In the genomic region with DNA sequence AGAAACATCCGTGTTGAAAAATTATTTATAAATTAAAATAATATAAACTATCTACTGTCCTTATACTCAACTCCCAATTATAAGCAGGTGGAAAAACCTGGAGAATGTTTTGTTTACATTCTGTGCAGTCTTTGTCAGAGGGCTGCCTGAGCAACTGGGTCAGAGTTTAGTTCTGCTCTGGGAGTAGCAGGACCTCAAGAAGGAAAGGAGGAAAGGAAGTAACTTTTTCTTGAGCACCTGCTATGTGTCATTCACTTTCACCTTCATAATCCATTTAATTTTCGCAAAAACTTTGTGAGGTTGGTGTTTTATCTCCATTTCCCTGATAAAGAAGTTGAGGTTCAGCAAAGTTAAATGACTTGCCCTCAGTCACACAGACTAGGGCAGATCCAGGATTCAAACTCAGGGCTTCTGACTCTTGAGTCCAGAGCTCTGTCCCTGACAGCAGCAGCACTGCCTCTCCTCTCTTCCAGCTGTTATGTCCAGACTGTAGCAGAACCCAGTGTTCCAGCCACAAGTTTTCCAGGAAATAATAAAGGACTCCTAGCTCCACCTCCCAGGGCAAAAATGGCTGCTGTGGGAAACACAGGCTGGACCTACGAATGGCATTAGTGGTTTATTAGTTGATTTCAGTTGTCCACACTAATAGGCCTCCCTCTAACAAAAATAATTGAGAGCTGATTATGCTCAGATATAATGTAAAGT, we compare ENCODE assay signal across 1 cellular context.
TF ChIP-seq lines count a peak whose summit lies in the region.

No MANE protein-coding gene starts in this region.

TF ChIP-seq in K562, 482 proteins besides CTCF, POLR2A, EP300 and RAD21:
- peak in 1 of 3 experiments; percentile 30 for TF ChIP-seq YY1 (IDR thresholded peaks at IDR 0.05; ENCODE audit: borderline replicate concordance in 1 of 3, control insufficient read depth in 1 of 3, extremely low read depth in 1 of 3, insufficient read depth in 3 of 3, insufficient read length in 1 of 3, insufficient replicate concordance in 2 of 3, low read depth in 1 of 3, low read length in 2 of 3)
- no peak for TF ChIP-seq MTA2 (IDR thresholded peaks at IDR 0.05; ENCODE audit: low read depth)
